Comparison of ENCODE assay signal across 8 cellular contexts in genomic region chr6:157800420-157801237, GRCh38. TPM values are rescaled to one million over a fixed set of nuclear protein-coding genes. Genes with fewer than 3 reads are reported as not detected.
DNase-seq lines count a peak whose midpoint lies in the region; ATAC-seq, FAIRE-seq and TF ChIP-seq lines count a peak whose summit lies in the region.

No MANE protein-coding gene starts in this region.

- FAIRE-seq in pancreas (lab: Jason Lieb, UNC) = no peak

- no peak for TF ChIP-seq CTCF in pancreas (IDR thresholded peaks at IDR 0.05)

- H3K27me3 ChIP-seq in pancreas = no peaks in the 10 kb centered on the region

- intact Hi-C loops in pancreas (cut with DNase I) = no loop called here

- peaks cover 17% of the 10 kb centered on the region for H3K9me3 Mint-ChIP-seq in activated naive CD8-positive, alpha-beta T cell treated with anti-CD3 and anti-CD28 coated beads for 36 hours

- no peak overlapping the region for H3K27ac ChIP-seq in pancreas

- peak overlapping the region; percentile 5 for H3K4me3 Mint-ChIP-seq in activated naive CD8-positive, alpha-beta T cell treated with anti-CD3 and anti-CD28 coated beads for 36 hours

- no peaks in the 10 kb centered on the region for H3K36me3 ChIP-seq in pancreas

- H3K4me3 ChIP-seq in pancreas = no peak overlapping the region

- DNase-seq in AG20443 (ENCODE audit: low spot score) = peak; percentile 65
- peak; percentile 62 for DNase-seq in activated naive CD8-positive, alpha-beta T cell treated with anti-CD3 and anti-CD28 coated beads for 36 hours
- DNase-seq in amniotic stem cell (lab: John Stamatoyannopoulos, UW) = no peak
- no peak for DNase-seq in pancreas
- DNase-seq in SK-N-DZ (ENCODE audit: low spot score) = no peak
- no peak for DNase-seq in ACHN

- no peaks in the 10 kb centered on the region for H3K4me1 ChIP-seq in pancreas

- 68 to 72% methylated on average over 6 of the region's 6 CpGs for WGBS in pancreas, 2 donors

- in situ Hi-C loops in ACHN (cut with HindIII; ENCODE audit: low pct_ligation_motif_present, low pct_unique_long_range_greater_than_20kb, low sequenced_read_pairs) = no loop called here

- H3K27me3 Mint-ChIP-seq in activated naive CD8-positive, alpha-beta T cell treated with anti-CD3 and anti-CD28 coated beads for 36 hours = no peaks in the 10 kb centered on the region

- peaks cover 30% of the 10 kb centered on the region for H3K36me3 Mint-ChIP-seq in activated naive CD8-positive, alpha-beta T cell treated with anti-CD3 and anti-CD28 coated beads for 36 hours

- ATAC-seq in GM19397 (IDR thresholded peaks at IDR 0.05; ENCODE audit: unreplicated experiment) (peak; percentile 88), HG03378 (IDR thresholded peaks at IDR 0.05; ENCODE audit: unreplicated experiment) (peak; percentile 94), pancreas (no peak)

- no peaks in the 10 kb centered on the region for H3K9me3 ChIP-seq in pancreas

- peaks cover 62% of the 10 kb centered on the region for H3K4me1 Mint-ChIP-seq in activated naive CD8-positive, alpha-beta T cell treated with anti-CD3 and anti-CD28 coated beads for 36 hours

- H3K27ac Mint-ChIP-seq in activated naive CD8-positive, alpha-beta T cell treated with anti-CD3 and anti-CD28 coated beads for 36 hours = peak overlapping the region; percentile 94

RNA-seq across cellular contexts. Expression of gene SNX9, which starts 22.4 kb away (rescaled TPM):
- 10 to 100 TPM; 63.4 to 64.4 TPM for total RNA-seq in activated naive CD8-positive, alpha-beta T cell treated with anti-CD3 and anti-CD28 coated beads for 36 hours
- 10 to 100 TPM; 14.6 to 27.4 (median 16.3) TPM for total RNA-seq in pancreas
- polyA plus RNA-seq in pancreas = 10 to 100 TPM; 14.2 to 16.3 TPM
- polyA plus RNA-seq in SK-N-DZ (2014; cell fraction: cytosol; rRNA removed) = 4.7 and 5.3 TPM in 2 replicates
- polyA plus RNA-seq in SK-N-DZ (2014; cell fraction: nucleus; rRNA removed) = 4.4 and 5.5 TPM in 2 replicates

Comparison
In these comparisons a context has a peak if more than half of its experiments do, and no peak if none do; other contexts are left out.
1. DNase-seq: peak in AG20443 (single experiment) and activated naive CD8-positive, alpha-beta T cell treated with anti-CD3 and anti-CD28 coated beads for 36 hours (single experiment); none in amniotic stem cell (single experiment), pancreas (0 of 6), SK-N-DZ (single experiment) and ACHN (single experiment).
2. ATAC-seq: peak in GM19397 (single experiment) and HG03378 (single experiment); none in pancreas (0 of 4).